Comparison of ENCODE assay signal across 4 cellular contexts in the genomic region with DNA sequence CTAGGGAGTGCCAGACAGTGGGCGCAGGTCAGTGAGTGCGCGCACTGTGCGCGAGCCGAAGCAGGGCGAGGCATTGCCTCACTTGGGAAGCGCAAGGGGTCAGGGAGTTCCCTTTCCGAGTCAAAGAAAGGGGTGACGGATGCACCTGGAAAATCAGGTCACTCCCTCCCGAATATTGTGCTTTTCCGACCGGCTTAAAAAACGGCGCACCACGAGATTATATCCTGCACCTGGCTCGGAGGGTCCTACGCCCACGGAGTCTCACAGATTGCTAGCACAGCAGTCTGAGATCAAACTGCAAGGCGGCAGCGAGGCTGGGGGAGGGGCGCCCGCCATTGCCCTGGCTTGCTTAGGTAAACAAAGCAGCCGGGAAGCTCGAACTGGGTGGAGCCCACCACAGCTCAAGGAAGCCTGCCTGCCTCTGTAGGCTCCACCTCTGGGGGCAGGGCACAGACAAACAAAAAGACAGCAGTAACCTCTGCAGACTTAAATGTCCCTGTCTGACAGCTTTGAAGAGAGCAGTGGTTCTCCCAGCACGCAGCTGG. TPM values are rescaled to one million over a fixed set of nuclear protein-coding genes. Genes with fewer than 3 reads are reported as not detected.
"Had no signal": no experiment of that assay in that cellular context is flagged by ENCODE, and none has a peak within 500 bp of the region (broad histone marks: within the 10 kb centered on the region; RNA-seq: fewer than 3 reads in every experiment).

No MANE protein-coding gene starts in this region.

RNA-seq across cellular contexts. Expression of gene MOGAT2, which starts 31.2 kb away (rescaled TPM):
- total RNA-seq: H4, H7, HT-29, IMR-90 had no signal
- polyA plus RNA-seq: IMR-90 had no signal
